Comparison of ENCODE assay signal across 8 cellular contexts in the genomic region with DNA sequence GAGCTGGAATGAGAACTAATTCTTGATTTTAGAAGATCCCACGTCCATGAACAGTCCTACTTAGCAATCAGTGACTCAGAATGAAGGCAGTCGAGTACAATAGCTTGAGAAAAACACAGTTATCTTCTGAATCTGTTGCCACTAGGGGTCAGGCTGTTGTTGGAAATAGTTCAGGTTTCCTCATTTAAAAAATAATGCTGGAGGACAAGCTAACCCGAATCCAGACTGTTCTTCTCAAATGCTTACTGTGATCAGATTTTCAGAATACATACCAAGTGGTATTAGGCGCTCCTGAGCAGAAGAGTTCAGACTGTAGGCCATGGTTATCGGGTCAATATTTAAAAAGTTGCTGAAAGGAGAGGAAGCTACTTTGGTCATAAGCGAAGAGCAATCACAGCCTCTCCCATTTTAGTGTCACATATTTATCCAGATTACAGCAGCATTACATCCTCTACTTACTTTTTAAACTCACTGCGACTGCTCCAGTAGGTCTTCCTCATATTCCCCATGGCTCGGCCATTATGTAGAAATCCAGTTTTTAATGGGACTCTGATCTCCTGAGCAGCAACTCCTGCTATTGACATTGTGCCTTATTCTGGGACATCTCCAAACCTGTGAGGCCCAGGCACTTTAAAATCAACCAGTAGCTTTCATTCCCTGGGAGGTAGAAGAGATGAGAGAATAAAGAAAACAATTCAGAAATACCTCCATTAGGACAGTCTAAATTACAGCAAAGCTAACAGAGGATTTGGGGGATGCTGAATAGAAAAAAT. TPM values are rescaled to one million over a fixed set of nuclear protein-coding genes. Genes with fewer than 3 reads are reported as not detected.
DNase-seq lines count a peak whose midpoint lies in the region; ATAC-seq and TF ChIP-seq lines count a peak whose summit lies in the region.

No MANE protein-coding gene starts in this region.

- no peak overlapping the region for H2AFZ ChIP-seq in OCI-LY7 (ENCODE audit: low read length)

- TF ChIP-seq CTCF in OCI-LY7 (conservative IDR thresholded peaks at IDR 0.05; ENCODE audit: low read length) (peak; percentile 88), right atrium auricular region (IDR thresholded peaks at IDR 0.05) (peak; percentile 16 to 68)

- DNase-seq in DMS153 (lab: John Stamatoyannopoulos, UW): peak; percentile 68
- DNase-seq in HS-27A (ENCODE audit: low read depth): peak; percentile 75
- peak; percentile 64 for DNase-seq in OCI-LY7 (ENCODE audit: low spot score)
- no peak for DNase-seq in right atrium auricular region (ENCODE audit: low spot score)
- peak; percentile 87 for DNase-seq in putamen (ENCODE audit: low spot score)

- intact Hi-C loops in OCI-LY7 (cut with micrococcal nuclease; ENCODE audit: unreplicated experiment): loop anchor here (1.0 kb wide), 1 partner anchor 334 kb away; no protein-coding TSS in a partner anchor

- BruUV-seq in OCI-LY7 (replicated peaks; lab: Mats Ljungman, UMichigan): no TSS peak

- ATAC-seq in GM21526 (IDR thresholded peaks at IDR 0.05; ENCODE audit: low FRiP score, unreplicated experiment) (no peak), HG02981 (IDR thresholded peaks at IDR 0.05; ENCODE audit: unreplicated experiment) (no peak)

- H3K4me2 ChIP-seq in OCI-LY7 (ENCODE audit: low read length): no peak overlapping the region

- no peaks in the 10 kb centered on the region for H4K20me1 ChIP-seq in OCI-LY7 (ENCODE audit: insufficient read depth, low read length)

- H3K36me3 ChIP-seq in OCI-LY7 (ENCODE audit: insufficient read depth, low read length) (no peaks in the 10 kb centered on the region), right atrium auricular region (peaks cover 29% of the 10 kb centered on the region)

- no peaks in the 10 kb centered on the region for H3K4me1 ChIP-seq in OCI-LY7 (ENCODE audit: insufficient read depth, low read length, poor library complexity, severe bottlenecking)
- peaks cover 0 to 37% of the 10 kb centered on the region in 2 donors for H3K4me1 ChIP-seq in right atrium auricular region

- no peaks in the 10 kb centered on the region for H3K27me3 ChIP-seq in right atrium auricular region

- no peak overlapping the region for H3K27ac ChIP-seq in OCI-LY7 (ENCODE audit: low read depth, low read length, poor library complexity, severe bottlenecking)
- H3K27ac ChIP-seq in angular gyrus (ENCODE audit: low read depth, low read length): peak overlapping the region; percentile 79
- peak overlapping the region; percentile 61 to 62 for H3K27ac ChIP-seq in right atrium auricular region

- H3K9me2 ChIP-seq in OCI-LY7 (ENCODE audit: insufficient read depth, low read length): no peaks in the 10 kb centered on the region

- POLR2A ChIA-PET in OCI-LY7 (lab: Charles Lee): interaction anchor here (0.6 kb wide), 2 partner anchors 39 to 539 kb away, joined by 3 read pairs; no protein-coding TSS in a partner anchor

- H3K4me3 ChIP-seq in OCI-LY7 (ENCODE audit: low read depth, low read length, poor library complexity, severe bottlenecking) (no peak overlapping the region), right atrium auricular region (no peak overlapping the region)

- H3K9me3 ChIP-seq in OCI-LY7 (ENCODE audit: low read length): no peaks in the 10 kb centered on the region
- H3K9me3 ChIP-seq in right atrium auricular region: no peaks in the 10 kb centered on the region

- CTCF ChIA-PET in OCI-LY7 (lab: Charles Lee; ENCODE audit: unreplicated experiment): no interaction called here

- H3K79me2 ChIP-seq in OCI-LY7 (ENCODE audit: insufficient read depth, low read depth, low read length): no peaks in the 10 kb centered on the region

RNA-seq across cellular contexts. Expression of a gene that starts 10.9 kb away (rescaled TPM):
- total RNA-seq in OCI-LY7 (2014; rRNA removed; shearing (Covaris generic)): not detected in 2 replicates
- total RNA-seq in OCI-LY7 (2022) (not detected in 2 replicates), right atrium auricular region (10 to 100 TPM; 33.0 to 34.5 TPM)

RNA-seq across cellular contexts. Expression of a gene that starts 53.7 kb away (rescaled TPM):
- total RNA-seq in OCI-LY7 (2014; rRNA removed; shearing (Covaris generic)): 138 and 204 TPM in 2 replicates
- total RNA-seq in OCI-LY7 (2022): 272 and 306 TPM in 2 replicates
- 100 to 1,000 TPM; 206 to 266 TPM for total RNA-seq in right atrium auricular region

Comparison
In these comparisons a context has a peak if more than half of its experiments do, and no peak if none do; other contexts are left out.
1. RNA of a gene that starts 10.9 kb away (total RNA-seq): 33.0 to 34.5 TPM in right atrium auricular region; not detected in OCI-LY7; every median in the first group is over 10 times any median in the second.